8 cellular contexts compared by ENCODE assay signal in genomic region chr17:59829217-59830006, GRCh38.
DNase-seq lines count a peak whose midpoint lies in the region; ATAC-seq, FAIRE-seq and TF ChIP-seq lines count a peak whose summit lies in the region.

No MANE protein-coding gene starts in this region.

- no peak for TF ChIP-seq POLR2A in suprapubic skin (IDR thresholded peaks at IDR 0.05)

- peak overlapping the region; percentile 4 to 67 (median 51) for H3K4me3 ChIP-seq in keratinocyte (ENCODE audit: control insufficient read depth in 2 of 3, extremely low read depth in 1 of 3, insufficient read depth in 2 of 3, low read depth in 1 of 3, low read length in 3 of 3)
- no peak overlapping the region for H3K4me3 ChIP-seq in suprapubic skin

- ATAC-seq in GM19452 (IDR thresholded peaks at IDR 0.05; ENCODE audit: unreplicated experiment) (peak; percentile 68), HG03469 (IDR thresholded peaks at IDR 0.05; ENCODE audit: unreplicated experiment) (peak; percentile 60)

- dilution Hi-C loops in keratinocyte (cut with MboI; ENCODE audit: extremely low pct_ligation_motif_present, low sequenced_read_pairs), result no loop called here

- FAIRE-seq in keratinocyte (lab: Jason Lieb, UNC), result peak; percentile 90

- no peaks in the 10 kb centered on the region for H3K9me1 ChIP-seq in keratinocyte (ENCODE audit: control insufficient read depth, extremely low read depth, insufficient read depth, low read length)

- H3K27ac ChIP-seq in keratinocyte (ENCODE audit: control insufficient read depth, insufficient read depth, low read length) (peak overlapping the region; percentile 95), suprapubic skin (peak overlapping the region; percentile 73)

- WGBS in suprapubic skin, result 4% methylated on average over 4 of the region's 4 CpGs

- H3K4me1 ChIP-seq in keratinocyte (ENCODE audit: control insufficient read depth, extremely low read depth, insufficient read depth, low read length) (peaks cover 53% of the 10 kb centered on the region), suprapubic skin (peaks cover 54% of the 10 kb centered on the region)

- H3K79me2 ChIP-seq in keratinocyte (ENCODE audit: control insufficient read depth, insufficient read depth, low read length), result peaks cover 11% of the 10 kb centered on the region

- H3K9me3 ChIP-seq in keratinocyte (ENCODE audit: control insufficient read depth, low read depth, low read length) (no peaks in the 10 kb centered on the region), suprapubic skin (no peaks in the 10 kb centered on the region)

- H4K20me1 ChIP-seq in keratinocyte (ENCODE audit: control insufficient read depth, extremely low read depth, insufficient read depth, low read length), result no peaks in the 10 kb centered on the region

- no peak for TF ChIP-seq CTCF in keratinocyte (optimal IDR thresholded peaks at IDR 0.05 in 1 of 3, IDR thresholded peaks at IDR 0.05 in 1 of 3, conservative IDR thresholded peaks at IDR 0.05 in 1 of 3; ENCODE audit: extremely low read depth in 1 of 3, insufficient read depth in 2 of 3, low read length in 3 of 3)
- no peak for TF ChIP-seq CTCF in suprapubic skin (IDR thresholded peaks at IDR 0.05)

- peak overlapping the region; percentile 77 for H3K9ac ChIP-seq in keratinocyte (ENCODE audit: control insufficient read depth, extremely low read depth, insufficient read depth, low read length)

- H3K27me3 ChIP-seq in keratinocyte (ENCODE audit: control insufficient read depth, extremely low read depth, insufficient read depth, low read length) (no peaks in the 10 kb centered on the region), suprapubic skin (no peaks in the 10 kb centered on the region)

- no peaks in the 10 kb centered on the region for H3K36me3 ChIP-seq in keratinocyte (ENCODE audit: control insufficient read depth in 2 of 2, extremely low read depth in 1 of 2, insufficient read depth in 2 of 2, low read length in 2 of 2)
- H3K36me3 ChIP-seq in suprapubic skin, result no peaks in the 10 kb centered on the region

- H3K4me2 ChIP-seq in keratinocyte (ENCODE audit: control insufficient read depth, extremely low read depth, insufficient read depth, low read depth, low read length), result peak overlapping the region; percentile 91

- no peak for TF ChIP-seq EP300 in suprapubic skin (IDR thresholded peaks at IDR 0.05)

- DNase-seq in Daoy (ENCODE audit: low read depth) (peak; percentile 93), NCI-H748 (lab: John Stamatoyannopoulos, UW; ENCODE audit: unreplicated experiment) (peak; percentile 87), amniotic stem cell (lab: John Stamatoyannopoulos, UW) (peak; percentile 88), keratinocyte (ENCODE audit: low read depth, low spot score) (peak; percentile 84), suprapubic skin (ENCODE audit: low spot score in 2 of 2) (no peak), cortex of kidney (lab: John Stamatoyannopoulos, UW) (no peak)

- no peak overlapping the region for H2AFZ ChIP-seq in keratinocyte (ENCODE audit: control insufficient read depth, low read length)

Comparison
In these comparisons a context has a peak if more than half of its experiments do, and no peak if none do; other contexts are left out.
1. DNase-seq: peak in Daoy (single experiment), NCI-H748 (single experiment), amniotic stem cell (single experiment) and keratinocyte (single experiment); none in suprapubic skin (0 of 2) and cortex of kidney (single experiment).